Comparison of ENCODE assay signal across 27 cellular contexts in genomic region chr14:23044840-23045239, GRCh38. TPM values are rescaled to one million over a fixed set of nuclear protein-coding genes. Genes with fewer than 3 reads are reported as not detected.
"Had no signal": no experiment of that assay in that cellular context is flagged by ENCODE, and none has a peak within 500 bp of the region (broad histone marks: within the 10 kb centered on the region; RNA-seq: fewer than 3 reads in every experiment).

No MANE protein-coding gene starts in this region.

- H3K36me3 Mint-ChIP-seq: activated naive CD8-positive, alpha-beta T cell treated with anti-CD3 and anti-CD28 coated beads for 36 hours; immature natural killer cell; naive B cell had no signal

- H3K4me2 ChIP-seq: hepatocyte had no signal

- FAIRE-seq: astrocyte, pancreas, urothelium cell line had no signal

- ATAC-seq: stimulated activated naive CD8-positive, alpha-beta T cell treated with anti-CD3 and anti-CD28 coated beads, Interleukin-15, amount 100 ng/mL, for 72 hours had no signal

- H3K4me3 ChIP-seq: breast epithelium, colonic mucosa, hepatocyte, pancreas, transverse colon had no signal

- H3K27ac Mint-ChIP-seq: activated naive CD8-positive, alpha-beta T cell treated with anti-CD3 and anti-CD28 coated beads for 36 hours; stimulated activated naive CD8-positive, alpha-beta T cell treated with anti-CD3 and anti-CD28 coated beads, Interleukin-15, amount 100 ng/mL, for 72 hours had no signal

- H3K36me3 ChIP-seq: breast epithelium, colonic mucosa, pancreas, transverse colon had no signal

- DNase-seq: activated naive CD4-positive, alpha-beta T cell treated with Interleukin-2 at 50 U/mL for 16 hours; activated naive CD8-positive, alpha-beta T cell treated with anti-CD3 and anti-CD28 coated beads for 36 hours; activated T-cell treated with anti-CD3 and anti-CD28 coated beads, Interleukin-2, amount 50 U/mL, for 48 hours; colonic mucosa; endodermal cell; immature natural killer cell; mesenchymal stem cell; naive B cell; pancreas; right cardiac atrium; stimulated activated CD4-positive, alpha-beta T cell treated with anti-CD3 and anti-CD28 coated beads, Interleukin-1b, Interleukin-23, amount 100 ng/mL, for 48 hours; stimulated activated naive CD8-positive, alpha-beta T cell treated with anti-CD3 and anti-CD28 coated beads, Interleukin-15, amount 100 ng/mL, for 72 hours; T-helper 9 cell; transverse colon had no signal

- H3K4me1 ChIP-seq: breast epithelium, colonic mucosa, pancreas, transverse colon had no signal

- H2AFZ ChIP-seq: hepatocyte had no signal

- H3K4me1 Mint-ChIP-seq: immature natural killer cell; naive B cell; stimulated activated naive CD8-positive, alpha-beta T cell treated with anti-CD3 and anti-CD28 coated beads, Interleukin-15, amount 100 ng/mL, for 72 hours had no signal

- H3K4me3 Mint-ChIP-seq: activated naive CD8-positive, alpha-beta T cell treated with anti-CD3 and anti-CD28 coated beads for 36 hours; endodermal cell; immature natural killer cell; naive B cell; stimulated activated naive CD8-positive, alpha-beta T cell treated with anti-CD3 and anti-CD28 coated beads, Interleukin-15, amount 100 ng/mL, for 72 hours had no signal

- H3K9me3 Mint-ChIP-seq: activated naive CD8-positive, alpha-beta T cell treated with anti-CD3 and anti-CD28 coated beads for 36 hours; immature natural killer cell; stimulated activated naive CD8-positive, alpha-beta T cell treated with anti-CD3 and anti-CD28 coated beads, Interleukin-15, amount 100 ng/mL, for 72 hours had no signal

- H3K27ac ChIP-seq: breast epithelium, colonic mucosa, hepatocyte, pancreas, transverse colon had no signal

- H3K79me2 ChIP-seq: hepatocyte had no signal

- H3K27me3 ChIP-seq: breast epithelium, colonic mucosa, hepatocyte, pancreas, transverse colon had no signal

- H3K27me3 Mint-ChIP-seq: stimulated activated naive CD8-positive, alpha-beta T cell treated with anti-CD3 and anti-CD28 coated beads, Interleukin-15, amount 100 ng/mL, for 72 hours had no signal

- H3K9me3 ChIP-seq: breast epithelium, colonic mucosa, pancreas, transverse colon had no signal

RNA-seq across cellular contexts. Expression of gene PSMB11, which starts 2.8 kb away (rescaled TPM):
- total RNA-seq: activated naive CD8-positive, alpha-beta T cell treated with anti-CD3 and anti-CD28 coated beads for 36 hours; astrocyte; breast epithelium; colonic mucosa; endodermal cell; epithelial cell of proximal tubule; fibroblast of villous mesenchyme; hepatocyte; kidney epithelial cell; liver; mucosa of gallbladder; pancreas; pulmonary artery endothelial cell; right cardiac atrium; skeletal muscle tissue; T-helper 1 cell treated with Interleukin-12 subunit alpha and Interleukin-12 subunit beta and Interleukin-4 antibody, amounts not matched to agents 30 ng/mL and 1 ng/mL, for 36 hours; temporal lobe; transverse colon had no signal
- polyA plus RNA-seq: hepatocyte, immature natural killer cell, liver, right cardiac atrium had no signal
